Comparison of ENCODE assay signal across 15 cellular contexts in the genomic region with DNA sequence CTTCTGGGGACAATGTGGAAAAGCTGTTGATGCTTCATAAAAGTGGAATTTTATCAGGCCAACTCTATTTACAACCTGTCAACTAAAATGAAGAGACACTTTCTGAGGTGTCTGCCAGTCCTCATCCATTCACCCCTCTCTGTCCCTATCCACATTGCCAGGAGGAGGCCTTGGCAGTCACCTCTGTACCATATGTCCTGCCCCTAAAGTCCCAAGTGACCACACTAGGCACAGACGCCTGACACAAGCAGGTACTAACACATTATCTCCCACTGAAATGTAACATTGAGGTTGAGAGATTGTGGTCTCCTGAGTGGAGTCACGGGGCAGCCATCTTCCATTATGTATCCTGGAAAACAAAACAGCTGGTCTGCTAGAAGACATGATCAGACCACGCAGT.
DNase-seq lines count a peak whose midpoint lies in the region; ATAC-seq, FAIRE-seq and TF ChIP-seq lines count a peak whose summit lies in the region.
"Had no signal": no experiment of that assay in that cellular context is flagged by ENCODE, and none has a peak within 500 bp of the region (broad histone marks: within the 10 kb centered on the region; RNA-seq: fewer than 3 reads in every experiment).

No MANE protein-coding gene starts in this region.

- H3K18ac ChIP-seq in H1 (ENCODE audit: extremely low read depth, low read length) (no peak overlapping the region), trophoblast cell (ENCODE audit: low read length) (no peak overlapping the region)

- FAIRE-seq in H1 (lab: Jason Lieb, UNC): no peak
- FAIRE-seq: GM12878 had no signal

- H3K4me2 ChIP-seq in H1 (ENCODE audit: insufficient read depth in 1 of 2, low read depth in 2 of 2, low read length in 2 of 2) (no peak overlapping the region), trophoblast cell (ENCODE audit: low read length) (no peak overlapping the region)

- H4K8ac ChIP-seq in H1 (ENCODE audit: extremely low read depth, insufficient read depth, low read length) (no peak overlapping the region), trophoblast cell (ENCODE audit: low read depth, low read length) (no peak overlapping the region)

- no peak overlapping the region for H2AFZ ChIP-seq in H1 (ENCODE audit: low read length)
- no peak overlapping the region for H2AFZ ChIP-seq in trophoblast cell (ENCODE audit: insufficient read depth, low read length, poor library complexity)
- H2AFZ ChIP-seq: GM23248 had no signal

- no peaks in the 10 kb centered on the region for H3K4me1 Mint-ChIP-seq in activated CD4-positive, alpha-beta T cell treated with anti-CD3 and anti-CD28 coated beads, Interleukin-2, amount 10 ng/mL, durations not matched to agents 24 days and 14 days
- H3K4me1 Mint-ChIP-seq in stimulated activated naive B cell treated with anti-CD40 and anti-IgM and Interleukin-4, amounts not matched to agents 10 μg/mL and 1 μg/mL and 100 μg/mL, for 72 hours: no peaks in the 10 kb centered on the region
- H3K4me1 Mint-ChIP-seq: CD14-positive monocyte, H9 had no signal

- H2BK120ac ChIP-seq in H1 (replicated peaks; ENCODE audit: low read depth, low read length) (no peak overlapping the region), trophoblast cell (ENCODE audit: insufficient read depth, low read length, poor library complexity) (no peak overlapping the region)

- no peak overlapping the region for H3K4ac ChIP-seq in H1 (replicated peaks; ENCODE audit: insufficient read length, low read depth, low read length)
- no peak overlapping the region for H3K4ac ChIP-seq in trophoblast cell (ENCODE audit: low read depth, low read length)

- H3K79me1 ChIP-seq in H1 (ENCODE audit: low read depth, low read length) (no peaks in the 10 kb centered on the region), trophoblast cell (ENCODE audit: low read length) (no peaks in the 10 kb centered on the region)

- H3K4me3 ChIP-seq in H1 (ENCODE audit: extremely low read depth in 1 of 4, insufficient read depth in 2 of 4, low read depth in 3 of 4, low read length in 4 of 4) (no peak overlapping the region), left ventricle myocardium inferior (no peak overlapping the region), trophoblast cell (ENCODE audit: low read depth, low read length) (no peak overlapping the region)
- H3K4me3 ChIP-seq: GM12878, GM23248 had no signal

- H3K4me3 Mint-ChIP-seq in activated CD4-positive, alpha-beta T cell treated with anti-CD3 and anti-CD28 coated beads, Interleukin-2, amount 10 ng/mL, durations not matched to agents 24 days and 14 days: no peak overlapping the region
- H3K4me3 Mint-ChIP-seq in stimulated activated naive B cell treated with anti-CD40 and anti-IgM and Interleukin-4, amounts not matched to agents 10 μg/mL and 1 μg/mL and 100 μg/mL, for 72 hours: no peak overlapping the region
- H3K4me3 Mint-ChIP-seq: CD14-positive monocyte; CD8-positive, alpha-beta T cell; H9 had no signal

- no peak overlapping the region for H2BK20ac ChIP-seq in H1 (ENCODE audit: low read length)

- 89% methylated on average over 3 of the region's 3 CpGs; no CpG with 5 or more reads in 1 of the 2 experiments for WGBS in H1 (ENCODE audit: extremely low coverage in 1 of 2, insufficient coverage in 1 of 2, insufficient read length in 1 of 2, insufficient replicate concordance in 2 of 2, low coverage in 1 of 2, low lambda C conversion rate in 2 of 2, missing lambda C conversion rate in 1 of 2), 2 experiments
- WGBS in trophoblast cell (ENCODE audit: extremely low coverage, insufficient coverage, insufficient read length): no CpG with 5 or more reads among the region's 3 CpGs

- H3K79me2 ChIP-seq in H1 (ENCODE audit: control insufficient read depth in 1 of 2, insufficient read depth in 2 of 2, low read length in 2 of 2): no peaks in the 10 kb centered on the region
- H3K79me2 ChIP-seq in trophoblast cell (ENCODE audit: control insufficient read depth, insufficient read depth, low read length, poor library complexity): no peaks in the 10 kb centered on the region

- H3K36me3 Mint-ChIP-seq in activated CD4-positive, alpha-beta T cell treated with anti-CD3 and anti-CD28 coated beads, Interleukin-2, amount 10 ng/mL, durations not matched to agents 24 days and 14 days (ENCODE audit: low read depth): no peaks in the 10 kb centered on the region
- H3K36me3 Mint-ChIP-seq in stimulated activated naive B cell treated with anti-CD40 and anti-IgM and Interleukin-4, amounts not matched to agents 10 μg/mL and 1 μg/mL and 100 μg/mL, for 72 hours: peaks cover 0 to 7% of the 10 kb centered on the region in 2 donors
- H3K36me3 Mint-ChIP-seq: CD8-positive, alpha-beta T cell had no signal

- no peak overlapping the region for H2AK5ac ChIP-seq in H1 (ENCODE audit: low read depth, low read length)
- no peak overlapping the region for H2AK5ac ChIP-seq in trophoblast cell (ENCODE audit: low read length)

- H3K9me3 Mint-ChIP-seq in activated CD4-positive, alpha-beta T cell treated with anti-CD3 and anti-CD28 coated beads, Interleukin-2, amount 10 ng/mL, durations not matched to agents 24 days and 14 days: no peaks in the 10 kb centered on the region
- H3K9me3 Mint-ChIP-seq in stimulated activated naive B cell treated with anti-CD40 and anti-IgM and Interleukin-4, amounts not matched to agents 10 μg/mL and 1 μg/mL and 100 μg/mL, for 72 hours: no peaks in the 10 kb centered on the region
- H3K9me3 Mint-ChIP-seq: CD14-positive monocyte; CD8-positive, alpha-beta T cell; H9 had no signal

- CTCF ChIA-PET in H1 (lab: Charles Lee; ENCODE audit: partially characterized antibody): no interaction called here

- H3K4me1 ChIP-seq in H1 (replicated peaks in 1 of 4; ENCODE audit: control insufficient read depth in 3 of 4, insufficient read depth in 4 of 4, low read length in 3 of 4) (no peaks in the 10 kb centered on the region), left ventricle myocardium inferior (peaks cover 8% of the 10 kb centered on the region), trophoblast cell (ENCODE audit: control insufficient read depth in 1 of 2, insufficient read depth in 2 of 2, low read length in 2 of 2) (no peaks in the 10 kb centered on the region)

- no peak overlapping the region for H3K56ac ChIP-seq in H1 (replicated peaks; ENCODE audit: insufficient read length, low read depth, low read length)

- no peaks in the 10 kb centered on the region for H3K27me3 ChIP-seq in H1 (replicated peaks in 1 of 4; ENCODE audit: control insufficient read depth in 3 of 4, extremely low read depth in 1 of 4, insufficient read depth in 3 of 4, low read length in 3 of 4)
- H3K27me3 ChIP-seq in left ventricle myocardium inferior (ENCODE audit: low read depth): no peaks in the 10 kb centered on the region
- H3K27me3 ChIP-seq in trophoblast cell (ENCODE audit: insufficient read depth, low read length): no peaks in the 10 kb centered on the region

- no peaks in the 10 kb centered on the region for H3K27me3 Mint-ChIP-seq in activated CD4-positive, alpha-beta T cell treated with anti-CD3 and anti-CD28 coated beads, Interleukin-2, amount 10 ng/mL, durations not matched to agents 24 days and 14 days
- H3K27me3 Mint-ChIP-seq in stimulated activated naive B cell treated with anti-CD40 and anti-IgM and Interleukin-4, amounts not matched to agents 10 μg/mL and 1 μg/mL and 100 μg/mL, for 72 hours: no peaks in the 10 kb centered on the region

- H4K5ac ChIP-seq in H1 (ENCODE audit: insufficient read length, low read depth, low read length): no peak overlapping the region

- H4K20me1 ChIP-seq in H1 (replicated peaks in 1 of 2; ENCODE audit: control insufficient read depth in 1 of 2, insufficient read depth in 2 of 2, low read length in 2 of 2): no peaks in the 10 kb centered on the region

- no peak overlapping the region for H3K14ac ChIP-seq in H1 (ENCODE audit: insufficient read length)
- H3K14ac ChIP-seq in trophoblast cell (ENCODE audit: low read length): no peak overlapping the region

- no peak for TF ChIP-seq EP300 in H1 (IDR thresholded peaks at IDR 0.05; ENCODE audit: borderline replicate concordance in 1 of 2, low read depth in 2 of 2, low read length in 2 of 2)

- POLR2A ChIA-PET in H1 (lab: Charles Lee; ENCODE audit: partially characterized antibody): no interaction called here

- no peak overlapping the region for H4K12ac ChIP-seq in trophoblast cell (ENCODE audit: low read depth, low read length)

- no peak for TF ChIP-seq CTCF in H1 (IDR thresholded peaks at IDR 0.05; ENCODE audit: control extremely low read depth in 1 of 3, insufficient read depth in 1 of 3, low read depth in 1 of 3, low read length in 3 of 3)
- TF ChIP-seq CTCF in left ventricle myocardium inferior (IDR thresholded peaks at IDR 0.05; ENCODE audit: borderline replicate concordance): no peak

- H2BK15ac ChIP-seq in H1 (ENCODE audit: low read length): no peak overlapping the region

- peaks cover 0 to 4% (median 1%) of the 10 kb centered on the region in 4 experiments; a peak in 3 of 8 replicates for H3K36me3 ChIP-seq in H1 (ENCODE audit: control insufficient read depth in 2 of 4, insufficient read depth in 4 of 4, low read length in 3 of 4)
- H3K36me3 ChIP-seq in left ventricle myocardium inferior: no peaks in the 10 kb centered on the region
- no peaks in the 10 kb centered on the region for H3K36me3 ChIP-seq in trophoblast cell (ENCODE audit: control insufficient read depth in 1 of 2, insufficient read depth in 2 of 2, low read length in 2 of 2)

- no peaks in the 10 kb centered on the region for H3K9me3 ChIP-seq in H1 (ENCODE audit: insufficient read depth in 2 of 2, low read depth in 1 of 2, low read length in 1 of 2)
- H3K9me3 ChIP-seq in left ventricle myocardium inferior (replicated peaks): no peaks in the 10 kb centered on the region
- no peaks in the 10 kb centered on the region for H3K9me3 ChIP-seq in trophoblast cell (ENCODE audit: insufficient read depth, low read depth, low read length)

- H3K27ac ChIP-seq in H1 (ENCODE audit: low read depth, low read length): no peak overlapping the region
- no peak overlapping the region for H3K27ac ChIP-seq in left ventricle myocardium inferior (replicated peaks)
- no peak overlapping the region for H3K27ac ChIP-seq in trophoblast cell (ENCODE audit: low read depth, low read length)
- no peak overlapping the region for H3K27ac ChIP-seq in caudate nucleus (ENCODE audit: low read depth, low read length)
- H3K27ac ChIP-seq: 22Rv1, GM23248 had no signal

- no peak for TF ChIP-seq POLR2A in H1 (IDR thresholded peaks at IDR 0.05; ENCODE audit: control extremely low read depth in 1 of 2, low read depth in 2 of 2, low read length in 2 of 2)

- no peak overlapping the region for H3K23ac ChIP-seq in H1 (ENCODE audit: insufficient read length)
- no peak overlapping the region for H3K23ac ChIP-seq in trophoblast cell (ENCODE audit: low read length)

- ATAC-seq in stimulated activated naive B cell treated with anti-CD40 and anti-IgM and Interleukin-4, amounts not matched to agents 10 μg/mL and 1 μg/mL and 100 μg/mL, for 72 hours (replicated peaks): no peak
- ATAC-seq: CD8-positive, alpha-beta T cell; GM12878 had no signal

- H2BK5ac ChIP-seq in H1 (ENCODE audit: low read depth, low read length) (peak overlapping the region; percentile 52; the same call in 1 of the 2 replicates), trophoblast cell (ENCODE audit: low read depth, low read length, poor library complexity) (no peak overlapping the region)

- DNase-seq in activated CD4-positive, alpha-beta T cell treated with anti-CD3 and anti-CD28 coated beads, Interleukin-2, amount 10 ng/mL, durations not matched to agents 24 days and 14 days: peak; percentile 33
- no peak for DNase-seq in activated CD4-positive, alpha-beta T cell treated with anti-CD3 and anti-CD28 coated beads, Interleukin-2, amount 50 U/mL, for 48 hours
- DNase-seq in H1 (ENCODE audit: low read depth in 1 of 2, low spot score in 2 of 2) (no peak), left ventricle myocardium inferior (peak; percentile 15), trophoblast cell (no peak), D341Med (ENCODE audit: low spot score) (no peak), caudate nucleus (lab: John Stamatoyannopoulos, UW) (no peak)
- no peak for DNase-seq in stimulated activated naive B cell treated with anti-CD40 and anti-IgM and Interleukin-4, amounts not matched to agents 10 μg/mL and 1 μg/mL and 100 μg/mL, for 72 hours
- DNase-seq: CD8-positive, alpha-beta T cell; COR-L47; GM23248; H9 had no signal

- H4K91ac ChIP-seq in H1 (replicated peaks; ENCODE audit: insufficient read length, low read length) (no peak overlapping the region), trophoblast cell (ENCODE audit: low read depth, low read length) (no peak overlapping the region)

- no peak overlapping the region for H2BK12ac ChIP-seq in H1 (ENCODE audit: low read depth, low read length)
- H2BK12ac ChIP-seq in trophoblast cell (ENCODE audit: low read length): no peak overlapping the region

- H3K27ac Mint-ChIP-seq in activated CD4-positive, alpha-beta T cell treated with anti-CD3 and anti-CD28 coated beads, Interleukin-2, amount 10 ng/mL, durations not matched to agents 24 days and 14 days: no peak overlapping the region
- no peak overlapping the region for H3K27ac Mint-ChIP-seq in stimulated activated naive B cell treated with anti-CD40 and anti-IgM and Interleukin-4, amounts not matched to agents 10 μg/mL and 1 μg/mL and 100 μg/mL, for 72 hours
- H3K27ac Mint-ChIP-seq: CD8-positive, alpha-beta T cell had no signal

- no peak overlapping the region for H3K9ac ChIP-seq in H1 (replicated peaks in 1 of 4; ENCODE audit: extremely low read depth in 1 of 4, low read depth in 3 of 4, low read length in 3 of 4)
- peak overlapping the region; percentile 34 for H3K9ac ChIP-seq in trophoblast cell (ENCODE audit: low read length)
- H3K9ac ChIP-seq: GM23248 had no signal

- intact Hi-C loops in activated CD4-positive, alpha-beta T cell treated with anti-CD3 and anti-CD28 coated beads, Interleukin-2, amount 10 ng/mL, durations not matched to agents 24 days and 14 days (cut with micrococcal nuclease): no loop called here
- intact Hi-C loops in left ventricle myocardium inferior (cut with micrococcal nuclease): no loop called here

- no peak for TF ChIP-seq RAD21 in H1 (IDR thresholded peaks at IDR 0.05 in 1 of 2, conservative IDR thresholded peaks at IDR 0.05 in 1 of 2; ENCODE audit: low read depth in 2 of 2, low read length in 2 of 2)

- H3K23me2 ChIP-seq in H1 (ENCODE audit: low read depth, low read length): no peaks in the 10 kb centered on the region

Comparison
In these comparisons a context has a peak if more than half of its experiments do, and no peak if none do; other contexts are left out.
1. DNase-seq: peak in activated CD4-positive, alpha-beta T cell treated with anti-CD3 and anti-CD28 coated beads, Interleukin-2, amount 10 ng/mL, durations not matched to agents 24 days and 14 days (single experiment) and left ventricle myocardium inferior (single experiment); none in activated CD4-positive, alpha-beta T cell treated with anti-CD3 and anti-CD28 coated beads, Interleukin-2, amount 50 U/mL, for 48 hours (0 of 2), H1 (0 of 2), trophoblast cell (0 of 2), stimulated activated naive B cell treated with anti-CD40 and anti-IgM and Interleukin-4, amounts not matched to agents 10 μg/mL and 1 μg/mL and 100 μg/mL, for 72 hours (single experiment), D341Med (single experiment) and caudate nucleus (0 of 61).